12 cellular contexts compared by ENCODE assay signal in the genomic region with DNA sequence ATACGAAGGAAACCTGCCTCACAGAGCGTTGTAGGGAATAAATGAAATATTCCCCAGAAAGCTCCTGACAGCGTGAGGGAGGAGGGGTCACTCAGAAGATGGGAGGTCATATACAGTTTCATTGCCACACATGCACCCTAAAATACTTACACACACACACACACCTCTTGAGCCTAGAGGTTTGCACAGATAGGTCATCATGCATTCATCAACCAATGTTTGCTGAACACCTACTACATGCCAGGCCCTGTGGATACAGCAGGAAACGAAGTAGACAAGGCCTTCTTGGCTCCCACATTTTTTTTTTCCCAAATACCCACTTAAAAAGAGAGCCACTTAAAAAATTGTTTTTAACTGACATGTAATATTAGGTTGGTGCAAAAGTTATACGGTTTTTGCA. TPM values are rescaled to one million over a fixed set of nuclear protein-coding genes. Genes with fewer than 3 reads are reported as not detected.
A peak's percentile ranks its signal among the peaks of the same experiment; 100 is the strongest.
DNase-seq lines count a peak whose midpoint lies in the region; ATAC-seq, FAIRE-seq and TF ChIP-seq lines count a peak whose summit lies in the region.
"Had no signal": no experiment of that assay in that cellular context is flagged by ENCODE, and none has a peak within 500 bp of the region (broad histone marks: within the 10 kb centered on the region; RNA-seq: fewer than 3 reads in every experiment).

No MANE protein-coding gene starts in this region.

- WGBS in endodermal cell (ENCODE audit: insufficient coverage in 1 of 2, insufficient read length in 1 of 2), 2 experiments, result 80 to 83% methylated on average over 1 to 5 of the region's 5 CpGs

- ATAC-seq in activated CD8-positive, alpha-beta memory T cell treated with anti-CD3 and anti-CD28 coated beads, Interleukin-2, amount 10 ng/mL, durations not matched to agents 7 days and 5 days, result no peak
- ATAC-seq in GM19455 (IDR thresholded peaks at IDR 0.05; ENCODE audit: unreplicated experiment), result no peak

- H3K27me3 ChIP-seq in PC-9 (ENCODE audit: insufficient read depth, low read depth) (no peaks in the 10 kb centered on the region), endodermal cell (ENCODE audit: control insufficient read depth, insufficient read depth, low read length, poor library complexity, severe bottlenecking) (peaks cover 19% of the 10 kb centered on the region)

- H3K27ac Mint-ChIP-seq in activated CD8-positive, alpha-beta memory T cell treated with anti-CD3 and anti-CD28 coated beads, Interleukin-2, amount 10 ng/mL, durations not matched to agents 7 days and 5 days, result no peak overlapping the region
- H3K27ac Mint-ChIP-seq in endodermal cell (no peak overlapping the region), progenitor cell of endocrine pancreas (no peak overlapping the region)

- DNase-seq in activated CD8-positive, alpha-beta memory T cell treated with anti-CD3 and anti-CD28 coated beads, Interleukin-2, amount 10 ng/mL, durations not matched to agents 7 days and 5 days, result no peak
- DNase-seq in activated CD8-positive, alpha-beta memory T cell treated with anti-CD3 and anti-CD28 coated beads, Interleukin-2, amount 50 U/mL, for 4 hours, result no peak
- DNase-seq in PC-9, result no peak
- no peak for DNase-seq in endodermal cell
- DNase-seq in progenitor cell of endocrine pancreas (ENCODE audit: low spot score, unreplicated experiment), result no peak
- no peak for DNase-seq in HTR-8/SVneo (ENCODE audit: insufficient read length, low spot score)
- no peak for DNase-seq in HUDEP-2 (lab: John Stamatoyannopoulos, UW; ENCODE audit: unreplicated experiment in 76 of 76)
- DNase-seq: DND-41, NCI-H1436 treated with DMSO at 0.1 percent for 48 hours, NCI-H524 treated with DMSO at 0.1 percent for 48 hours had no signal

- H2AFZ ChIP-seq in PC-9, result no peak overlapping the region

- H3K36me3 ChIP-seq in PC-9 (ENCODE audit: low read depth) (no peaks in the 10 kb centered on the region), endodermal cell (ENCODE audit: control insufficient read depth, insufficient read depth, low read length) (no peaks in the 10 kb centered on the region)

- peaks cover 42% of the 10 kb centered on the region for H3K27me3 Mint-ChIP-seq in activated CD8-positive, alpha-beta memory T cell treated with anti-CD3 and anti-CD28 coated beads, Interleukin-2, amount 10 ng/mL, durations not matched to agents 7 days and 5 days
- peaks cover 45% of the 10 kb centered on the region for H3K27me3 Mint-ChIP-seq in endodermal cell (ENCODE audit: insufficient read depth)
- peaks cover 49% of the 10 kb centered on the region for H3K27me3 Mint-ChIP-seq in progenitor cell of endocrine pancreas

- POLR2A ChIA-PET in PC-9 (lab: Charles Lee; ENCODE audit: unreplicated experiment), result interaction anchor here (0.6 kb wide), 2 partner anchors 70 to 955 kb away, joined by 4 to 8 read pairs; no protein-coding TSS in a partner anchor

- FAIRE-seq in HTR-8/SVneo (lab: Jason Lieb, UNC), result no peak
- FAIRE-seq: H54 had no signal

- H3K9me3 ChIP-seq in PC-9 (ENCODE audit: insufficient read depth, low read depth), result no peaks in the 10 kb centered on the region
- no peaks in the 10 kb centered on the region for H3K9me3 ChIP-seq in endodermal cell (ENCODE audit: control insufficient read depth, low read length)

- no peaks in the 10 kb centered on the region for H3K79me2 ChIP-seq in PC-9 (ENCODE audit: low read depth)

- H3K4me1 Mint-ChIP-seq in activated CD8-positive, alpha-beta memory T cell treated with anti-CD3 and anti-CD28 coated beads, Interleukin-2, amount 10 ng/mL, durations not matched to agents 7 days and 5 days, result peaks cover 20% of the 10 kb centered on the region
- H3K4me1 Mint-ChIP-seq in endodermal cell, result peaks cover 7% of the 10 kb centered on the region
- H3K4me1 Mint-ChIP-seq in progenitor cell of endocrine pancreas (ENCODE audit: low read depth), result peaks cover 7% of the 10 kb centered on the region

- intact Hi-C loops in PC-9 (cut with micrococcal nuclease; ENCODE audit: unreplicated experiment), result no loop called here

- TF ChIP-seq CTCF in PC-9 (conservative IDR thresholded peaks at IDR 0.05) (no peak), endodermal cell (conservative IDR thresholded peaks at IDR 0.05) (no peak), progenitor cell of endocrine pancreas (IDR thresholded peaks at IDR 0.05; ENCODE audit: unreplicated experiment) (no peak)

- peaks cover 16% of the 10 kb centered on the region for H3K4me1 ChIP-seq in PC-9 (replicated peaks; ENCODE audit: insufficient read depth)
- no peaks in the 10 kb centered on the region for H3K4me1 ChIP-seq in endodermal cell (ENCODE audit: control insufficient read depth, insufficient read depth, low read length)

- CTCF ChIA-PET in activated CD8-positive, alpha-beta memory T cell treated with anti-CD3 and anti-CD28 coated beads, Interleukin-2, amount 10 ng/mL, durations not matched to agents 7 days and 5 days (lab: Charles Lee), result no interaction called here
- CTCF ChIA-PET in PC-9 (lab: Charles Lee), result no interaction called here

- H3K4me3 ChIP-seq in PC-9, result peak overlapping the region; percentile 68; the same call in 1 of the 2 replicates
- peak overlapping the region; percentile 80 for H3K4me3 ChIP-seq in endodermal cell (ENCODE audit: low read length)

- H3K9me2 ChIP-seq in PC-9 (ENCODE audit: insufficient read depth), result no peaks in the 10 kb centered on the region

- H3F3A ChIP-seq in PC-9 (ENCODE audit: insufficient read depth, low read depth), result peaks cover 29% of the 10 kb centered on the region

- no peak overlapping the region for H3K9ac ChIP-seq in endodermal cell (ENCODE audit: extremely low read depth, low read length, poor library complexity, severe bottlenecking)

- H3K4me3 Mint-ChIP-seq in activated CD8-positive, alpha-beta memory T cell treated with anti-CD3 and anti-CD28 coated beads, Interleukin-2, amount 10 ng/mL, durations not matched to agents 7 days and 5 days, result peak overlapping the region; percentile 43
- H3K4me3 Mint-ChIP-seq in endodermal cell (peak overlapping the region; percentile 66), progenitor cell of endocrine pancreas (ENCODE audit: low read depth) (peak overlapping the region; percentile 59)

- BruUV-seq in PC-9 (replicated peaks; lab: Mats Ljungman, UMichigan), result no TSS peak

- H3K9me3 Mint-ChIP-seq in activated CD8-positive, alpha-beta memory T cell treated with anti-CD3 and anti-CD28 coated beads, Interleukin-2, amount 10 ng/mL, durations not matched to agents 7 days and 5 days (ENCODE audit: low read depth), result no peaks in the 10 kb centered on the region
- no peaks in the 10 kb centered on the region for H3K9me3 Mint-ChIP-seq in endodermal cell
- no peaks in the 10 kb centered on the region for H3K9me3 Mint-ChIP-seq in progenitor cell of endocrine pancreas (ENCODE audit: low read depth)

- no peak overlapping the region for H3K27ac ChIP-seq in PC-9
- no peak overlapping the region for H3K27ac ChIP-seq in endodermal cell (ENCODE audit: low read depth, low read length)

- H3K36me3 Mint-ChIP-seq in activated CD8-positive, alpha-beta memory T cell treated with anti-CD3 and anti-CD28 coated beads, Interleukin-2, amount 10 ng/mL, durations not matched to agents 7 days and 5 days, result no peaks in the 10 kb centered on the region
- H3K36me3 Mint-ChIP-seq in endodermal cell (ENCODE audit: low read depth), result no peaks in the 10 kb centered on the region
- no peaks in the 10 kb centered on the region for H3K36me3 Mint-ChIP-seq in progenitor cell of endocrine pancreas (ENCODE audit: insufficient read depth)

- peak overlapping the region; percentile 84 for H3K4me2 ChIP-seq in PC-9

- H4K20me1 ChIP-seq in PC-9 (ENCODE audit: insufficient read depth), result no peaks in the 10 kb centered on the region

RNA-seq across cellular contexts. Expression of a gene that starts 0.9 kb away (rescaled TPM):
- not detected for total RNA-seq in activated CD8-positive, alpha-beta memory T cell treated with anti-CD3 and anti-CD28 coated beads, Interleukin-2, amount 10 ng/mL, durations not matched to agents 7 days and 5 days
- total RNA-seq in PC-9 (2021) (1.8 and 2.8 TPM in 2 replicates), endodermal cell (1 to 10 TPM; 5.9 to 9.1 TPM), progenitor cell of endocrine pancreas (1.6 and 2.9 TPM in 2 replicates)
- 2.1 TPM for polyA plus RNA-seq in endodermal cell (2013, experiment 1 of 2)
- 2.4 TPM for polyA plus RNA-seq in endodermal cell (2013, experiment 2 of 2)

RNA-seq across cellular contexts. Expression of a gene that starts 40.3 kb away (rescaled TPM):
- total RNA-seq in activated CD8-positive, alpha-beta memory T cell treated with anti-CD3 and anti-CD28 coated beads, Interleukin-2, amount 10 ng/mL, durations not matched to agents 7 days and 5 days, result 10 to 100 TPM; 24.9 to 30.2 TPM
- 19.8 and 23.6 TPM in 2 replicates for total RNA-seq in PC-9 (2021)
- 10 to 100 TPM; 22.6 to 31.3 TPM for total RNA-seq in endodermal cell
- 60.5 TPM for polyA plus RNA-seq in endodermal cell (2013, experiment 1 of 2)
- 63.1 TPM for polyA plus RNA-seq in endodermal cell (2013, experiment 2 of 2)
- total RNA-seq in progenitor cell of endocrine pancreas, result 40.7 and 43.0 TPM in 2 replicates
